Comparison of ENCODE assay signal across 29 cellular contexts in genomic region chr15:76480267-76480666, GRCh38.
"Had no signal": no experiment of that assay in that cellular context is flagged by ENCODE, and none has a peak within 500 bp of the region (broad histone marks: within the 10 kb centered on the region; RNA-seq: fewer than 3 reads in every experiment).

No MANE protein-coding gene starts in this region.

- H3K79me2 ChIP-seq: hepatocyte had no signal

- H3K4me1 ChIP-seq: colonic mucosa, esophagus muscularis mucosa, esophagus squamous epithelium, foreskin keratinocyte, gastrocnemius medialis, gastroesophageal sphincter, heart left ventricle, heart right ventricle had no signal

- H3K36me3 ChIP-seq: colonic mucosa, esophagus muscularis mucosa, esophagus squamous epithelium, gastrocnemius medialis, gastroesophageal sphincter, heart left ventricle, heart right ventricle had no signal

- H3K27ac ChIP-seq: colonic mucosa, coronary artery, dorsolateral prefrontal cortex, epithelial cell of prostate, esophagus muscularis mucosa, esophagus squamous epithelium, foreskin keratinocyte, gastrocnemius medialis, gastroesophageal sphincter, heart left ventricle, heart right ventricle, hepatocyte had no signal

- H2AFZ ChIP-seq: hepatocyte had no signal

- DNase-seq: colonic mucosa; cortex of kidney; dermis blood vessel endothelial cell; dorsolateral prefrontal cortex; effector CD4-positive, alpha-beta T cell; effector CD8-positive, alpha-beta T cell; effector memory CD4-positive, alpha-beta T cell; effector memory CD8-positive, alpha-beta T cell; endodermal cell; erythroblast; esophagus squamous epithelium; foreskin fibroblast; foreskin keratinocyte; foreskin melanocyte; gastrocnemius medialis; glutamatergic neuron; head of caudate nucleus; heart left ventricle; heart right ventricle had no signal

- H3K4me2 ChIP-seq: hepatocyte had no signal

- H3K9me3 ChIP-seq: colonic mucosa, esophagus muscularis mucosa, esophagus squamous epithelium, gastrocnemius medialis, gastroesophageal sphincter had no signal

- ATAC-seq: effector memory CD8-positive, alpha-beta T cell; esophagus mucosa; foreskin keratinocyte; gastrocnemius medialis; gastroesophageal sphincter; heart left ventricle; heart right ventricle had no signal

- H3K27me3 ChIP-seq: colonic mucosa, dorsolateral prefrontal cortex, esophagus muscularis mucosa, esophagus squamous epithelium, foreskin keratinocyte, gastrocnemius medialis, gastroesophageal sphincter, heart left ventricle, heart right ventricle, hepatocyte had no signal

- FAIRE-seq: colon, endometrium, endothelial cell of umbilical vein, frontal cortex had no signal

- H3K4me3 ChIP-seq: colonic mucosa, coronary artery, dorsolateral prefrontal cortex, esophagus muscularis mucosa, esophagus squamous epithelium, gastrocnemius medialis, gastroesophageal sphincter, heart left ventricle, heart right ventricle, hepatocyte had no signal
